ENCODE assay signal across 16 cellular contexts in genomic region chr18:59744271-59744721, GRCh38. TPM values are rescaled to one million over a fixed set of nuclear protein-coding genes. Genes with fewer than 3 reads are reported as not detected.
DNase-seq lines count a peak whose midpoint lies in the region; ATAC-seq and TF ChIP-seq lines count a peak whose summit lies in the region.
"Had no signal": no experiment of that assay in that cellular context is flagged by ENCODE, and none has a peak within 500 bp of the region (broad histone marks: within the 10 kb centered on the region; RNA-seq: fewer than 3 reads in every experiment).

No MANE protein-coding gene starts in this region.

- H3K4me1 ChIP-seq in adipocyte (ENCODE audit: control insufficient read depth, insufficient read depth, low read length), result peaks cover 44% of the 10 kb centered on the region

- no peak for ATAC-seq in HG02870 (IDR thresholded peaks at IDR 0.05; ENCODE audit: unreplicated experiment)
- ATAC-seq: activated CD4-positive, alpha-beta T cell treated with anti-CD3 and anti-CD28 coated beads for 36 hours; K562 had no signal

- DNase-seq in A172 (ENCODE audit: low spot score) (peak; percentile 79), HFF-Myc (ENCODE audit: extremely low read depth, low read depth) (peak; percentile 78), adipocyte (ENCODE audit: low read depth) (peak; percentile 82), fibroblast of villous mesenchyme (ENCODE audit: low read depth) (peak; percentile 86), NCI-H146 treated with DMSO at 0.1 percent for 48 hours (lab: John Stamatoyannopoulos, UW; ENCODE audit: unreplicated experiment) (no peak), NCI-H187 treated with DMSO at 0.1 percent for 48 hours (lab: John Stamatoyannopoulos, UW) (no peak), NCI-H510A treated with DMSO at 0.1 percent for 48 hours (lab: John Stamatoyannopoulos, UW) (no peak)
- DNase-seq: 8988T; activated CD4-positive, alpha-beta T cell treated with anti-CD3 and anti-CD28 coated beads for 36 hours; activated T-cell treated with anti-CD3 and anti-CD28 coated beads, Interleukin-2, amount 50 U/mL, for 24 hours; aorta; NCI-H2029; nucleus accumbens; stimulated activated CD4-positive, alpha-beta T cell treated with anti-CD3 and anti-CD28 coated beads, Interleukin-12 subunit alpha, Interleukin-12 subunit beta, amount 100 ng/mL, for 4 hours had no signal

- no peak overlapping the region for H3K4me3 ChIP-seq in HFF-Myc (replicated peaks; ENCODE audit: low read depth, low read length)
- no peak overlapping the region for H3K4me3 ChIP-seq in adipocyte (ENCODE audit: low read length)
- no peak overlapping the region for H3K4me3 ChIP-seq in fibroblast of villous mesenchyme (ENCODE audit: low read depth, low read length)
- H3K4me3 ChIP-seq: K562 had no signal

- no peaks in the 10 kb centered on the region for H3K36me3 ChIP-seq in adipocyte (ENCODE audit: control insufficient read depth, insufficient read depth, low read length, severe bottlenecking)

- TF ChIP-seq CTCF in HFF-Myc (IDR thresholded peaks at IDR 0.05; ENCODE audit: low read depth, low read length, missing control alignments) (no peak), fibroblast of villous mesenchyme (IDR thresholded peaks at IDR 0.05; ENCODE audit: insufficient read depth, low read depth, low read length) (no peak)

- H3K27me3 ChIP-seq in adipocyte (replicated peaks; ENCODE audit: control insufficient read depth, insufficient read depth, low read length), result no peaks in the 10 kb centered on the region

- H3K9me3 ChIP-seq in adipocyte (ENCODE audit: control insufficient read depth, low read length), result peaks cover 6% of the 10 kb centered on the region

- peak overlapping the region; percentile 66 for H3K9ac ChIP-seq in adipocyte (ENCODE audit: low read length)

RNA-seq across cellular contexts. Expression of gene CCBE1, which starts 47.1 kb away (rescaled TPM):
- 6.5 and 8.3 TPM in 2 replicates for total RNA-seq in A172 (2014; rRNA removed; shearing (Covaris generic))
- 7.4 and 10.4 TPM in 2 replicates for total RNA-seq in fibroblast of villous mesenchyme

Comparison
In these comparisons a context has a peak if more than half of its experiments do, and no peak if none do; other contexts are left out.
1. DNase-seq: peak in A172 (single experiment), HFF-Myc (single experiment), adipocyte (single experiment) and fibroblast of villous mesenchyme (single experiment); none in NCI-H146 treated with DMSO at 0.1 percent for 48 hours (single experiment), NCI-H187 treated with DMSO at 0.1 percent for 48 hours (single experiment) and NCI-H510A treated with DMSO at 0.1 percent for 48 hours (single experiment).